ENCODE assay signal across 8 cellular contexts in the genomic region with DNA sequence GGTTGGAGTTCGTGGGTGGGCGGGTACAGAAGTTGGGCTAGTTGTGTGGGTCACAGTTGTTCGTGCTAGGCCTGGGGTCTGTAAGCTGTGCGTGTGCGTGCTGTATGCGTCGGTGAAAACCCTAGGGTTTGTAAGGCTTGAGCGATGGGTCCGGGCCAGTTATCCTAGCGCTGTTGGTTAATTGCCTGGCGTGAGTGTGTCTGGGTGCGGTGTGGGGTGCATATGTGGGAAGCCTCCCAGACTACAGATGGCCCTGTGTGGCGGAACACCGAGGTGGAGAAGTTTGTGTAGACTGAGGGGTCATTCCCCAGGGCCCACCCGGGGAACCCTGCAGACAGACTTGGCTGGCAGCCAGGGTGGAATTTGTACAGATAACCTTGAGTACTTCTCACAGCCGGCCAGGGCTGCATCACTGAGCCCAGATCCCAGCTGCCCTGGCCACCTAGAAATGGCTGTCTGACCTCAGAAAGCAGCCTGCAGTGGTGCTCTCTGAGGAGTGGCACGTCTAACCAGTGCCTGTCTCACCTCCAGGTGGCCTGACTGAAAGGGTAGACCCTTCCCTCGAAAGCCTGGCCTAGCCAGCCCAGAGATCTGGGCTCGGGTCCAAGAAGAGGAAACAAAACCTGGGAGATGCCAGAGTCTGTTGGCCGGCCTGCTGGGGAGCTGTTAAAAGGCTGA. TPM values are rescaled to one million over a fixed set of nuclear protein-coding genes. Genes with fewer than 3 reads are reported as not detected.
A peak's percentile ranks its signal among the peaks of the same experiment; 100 is the strongest.
DNase-seq lines count a peak whose midpoint lies in the region; ATAC-seq and TF ChIP-seq lines count a peak whose summit lies in the region.

No MANE protein-coding gene starts in this region.

- H2AFZ ChIP-seq in neuron (ENCODE audit: low read depth, low read length) = peak overlapping the region; percentile 74

- peak overlapping the region; percentile 78 for H3K4me3 ChIP-seq in WI38 (ENCODE audit: low read depth, low read length)
- peak overlapping the region; percentile 67 to 87 for H3K4me3 ChIP-seq in foreskin fibroblast (ENCODE audit: low read depth in 1 of 2, low read length in 2 of 2)
- peak overlapping the region; percentile 89 for H3K4me3 ChIP-seq in neuron (ENCODE audit: low read length)

- peak; percentile 74 for DNase-seq in Right ventricle myocardium inferior (ENCODE audit: missing footprints)
- no peak for DNase-seq in cardiac septum (ENCODE audit: low spot score)
- DNase-seq in NCI-H146 (lab: John Stamatoyannopoulos, UW) = peak; percentile 72
- peak in 1 of 2 donors; percentile 62 for DNase-seq in foreskin fibroblast
- DNase-seq in NK-92 (lab: John Stamatoyannopoulos, UW; ENCODE audit: unreplicated experiment) = no peak

- intact Hi-C loops in Right ventricle myocardium inferior (cut with DNase I) = no loop called here
- intact Hi-C loops in cardiac septum (cut with DNase I) = no loop called here

- H3K27me3 ChIP-seq in neuron (ENCODE audit: insufficient read depth, low read length) = no peaks in the 10 kb centered on the region

- H3K4me1 ChIP-seq in neuron (ENCODE audit: insufficient read depth, low read length) = peaks cover 26% of the 10 kb centered on the region

- peak; percentile 26 for ATAC-seq in Right ventricle myocardium inferior
- ATAC-seq in GM18867 (IDR thresholded peaks at IDR 0.05; ENCODE audit: unreplicated experiment) = no peak

- TF ChIP-seq CTCF in WI38 (IDR thresholded peaks at IDR 0.05; ENCODE audit: low read depth, low read length) (no peak), foreskin fibroblast (IDR thresholded peaks at IDR 0.05; ENCODE audit: low read depth, low read length) (no peak)

- peaks cover 22% of the 10 kb centered on the region for H3K36me3 ChIP-seq in neuron (ENCODE audit: insufficient read depth, low read length)

- H3K9me3 ChIP-seq in neuron (ENCODE audit: low read length) = no peaks in the 10 kb centered on the region

RNA-seq across cellular contexts. Expression of a gene that starts 1.8 kb away (rescaled TPM):
- 4.5 TPM for total RNA-seq in Right ventricle myocardium inferior
- 6.1 TPM for total RNA-seq in cardiac septum

RNA-seq across cellular contexts. Expression of a gene that starts 30.4 kb away (rescaled TPM):
- total RNA-seq in Right ventricle myocardium inferior (65.4 TPM), cardiac septum (50.2 TPM)

RNA-seq across cellular contexts. Expression of a gene that starts 33.9 kb away (rescaled TPM):
- total RNA-seq in Right ventricle myocardium inferior (1,923 TPM), cardiac septum (2,307 TPM)

Comparison
In these comparisons a context has a peak if more than half of its experiments do, and no peak if none do; other contexts are left out.
1. DNase-seq: peak in Right ventricle myocardium inferior (single experiment) and NCI-H146 (single experiment); none in cardiac septum (single experiment) and NK-92 (single experiment).
2. Peak in every context shown above with its lines, with median percentiles within 50 percentile points of each other: H3K4me3 ChIP-seq.